ENCODE assay signal across 17 cellular contexts in genomic region chr12:41701943-41702601, GRCh38.
"Had no signal": no experiment of that assay in that cellular context is flagged by ENCODE, and none has a peak within 500 bp of the region (broad histone marks: within the 10 kb centered on the region; RNA-seq: fewer than 3 reads in every experiment).

No MANE protein-coding gene starts in this region.

- ATAC-seq: activated CD8-positive, alpha-beta T cell treated with anti-CD3 and anti-CD28 coated beads for 36 hours; lower lobe of right lung; natural killer cell treated with Interleukin-12 subunit alpha and Interleukin-12 subunit beta and Interleukin-15 and Interleukin-18, amount 100 ng/mL, for 72 hours; stimulated activated memory B cell treated with anti-CD40 and anti-IgM and Interleukin-4, amounts not matched to agents 10 μg/mL and 1 μg/mL and 100 μg/mL, for 72 hours had no signal

- H3K9me3 ChIP-seq: lower lobe of right lung, spleen, testis had no signal

- H3K27ac ChIP-seq: coronary artery, lower lobe of right lung, spleen, testis had no signal

- H3K4me1 ChIP-seq: lower lobe of right lung, spleen, testis had no signal

- H3K4me3 ChIP-seq: coronary artery, lower lobe of right lung, spleen, testis had no signal

- DNase-seq: activated B cell treated with CpG ODN at 0.5 μM for 24 hours; activated CD4-positive, alpha-beta T cell treated with anti-CD3 and anti-CD28 coated beads, Interleukin-2, amount 10 ng/mL, durations not matched to agents 24 days and 14 days; activated CD8-positive, alpha-beta T cell treated with anti-CD3 and anti-CD28 coated beads for 36 hours; activated naive CD4-positive, alpha-beta T cell treated with Interleukin-2 at 50 U/mL for 16 hours; activated naive CD8-positive, alpha-beta T cell treated with anti-CD3 and anti-CD28 coated beads, Interleukin-2, amount 10 ng/mL, durations not matched to agents 7 days and 5 days; activated T-cell treated with anti-CD3 and anti-CD28 coated beads, Interleukin-2, amount 50 U/mL, for 1 hour; amygdala; foreskin fibroblast; glutamatergic neuron; hippocampal formation; lower lobe of right lung; spleen; stimulated activated CD4-positive, alpha-beta T cell treated with anti-CD3 and anti-CD28 coated beads, Interleukin-4, amount 100 ng/mL, for 4 hours; testis had no signal

- H3K36me3 ChIP-seq: lower lobe of right lung, spleen had no signal

- H3K27me3 ChIP-seq: spleen, testis had no signal
